Comparison of ENCODE assay signal across 9 cellular contexts in the genomic region with DNA sequence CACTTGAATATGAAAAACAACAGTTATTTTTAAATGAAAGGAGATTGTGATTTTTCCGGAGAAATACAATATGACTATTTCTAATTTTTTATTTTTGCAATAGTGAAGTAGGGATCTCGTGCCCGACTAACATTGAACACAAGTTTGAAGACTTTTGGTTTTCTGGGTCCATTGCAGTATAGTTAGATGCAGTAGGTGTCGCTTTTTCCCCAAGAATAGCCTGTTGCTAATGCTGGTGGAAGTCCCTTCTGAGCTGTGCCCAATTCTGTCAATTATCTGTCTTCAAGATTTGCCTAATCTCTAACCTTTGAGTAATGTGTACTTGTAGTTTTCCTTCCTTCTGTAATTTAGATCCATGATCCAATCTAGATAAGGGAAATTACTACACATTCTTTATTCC. TPM values are rescaled to one million over a fixed set of nuclear protein-coding genes. Genes with fewer than 3 reads are reported as not detected.
A peak's percentile ranks its signal among the peaks of the same experiment; 100 is the strongest.
DNase-seq lines count a peak whose midpoint lies in the region; ATAC-seq, FAIRE-seq and TF ChIP-seq lines count a peak whose summit lies in the region.
"Had no signal": no experiment of that assay in that cellular context is flagged by ENCODE, and none has a peak within 500 bp of the region (broad histone marks: within the 10 kb centered on the region; RNA-seq: fewer than 3 reads in every experiment).

No MANE protein-coding gene starts in this region.

- DNase-seq in activated CD4-positive, alpha-beta T cell treated with anti-CD3 and anti-CD28 coated beads, Interleukin-2, amount 10 ng/mL, durations not matched to agents 24 days and 14 days = peak; percentile 79
- no peak for DNase-seq in activated CD4-positive, alpha-beta T cell treated with anti-CD3 and anti-CD28 coated beads for 1 hour
- DNase-seq in Peyer's patch = peak in 1 of 3 donors; percentile 60
- DNase-seq in mesenchymal stem cell = peak; percentile 72
- no peak for DNase-seq in activated CD4-positive, CD25-positive, alpha-beta regulatory T cell (lab: John Stamatoyannopoulos, UW)

- no peak overlapping the region for H3K4me3 Mint-ChIP-seq in activated CD4-positive, alpha-beta T cell treated with anti-CD3 and anti-CD28 coated beads, Interleukin-2, amount 10 ng/mL, durations not matched to agents 24 days and 14 days
- H3K4me3 Mint-ChIP-seq: central memory CD8-positive, alpha-beta T cell had no signal

- H3K23ac ChIP-seq in mesenchymal stem cell (ENCODE audit: low read length in 2 of 2) = no peak overlapping the region

- no peaks in the 10 kb centered on the region for H3K79me1 ChIP-seq in mesenchymal stem cell (replicated peaks; ENCODE audit: low read length, poor library complexity, severe bottlenecking)

- intact Hi-C loops in activated CD4-positive, alpha-beta T cell treated with anti-CD3 and anti-CD28 coated beads, Interleukin-2, amount 10 ng/mL, durations not matched to agents 24 days and 14 days (cut with micrococcal nuclease) = loop anchor here (1.0 to 5.0 kb wide), 2 partner anchors 186 to 712 kb away; no protein-coding TSS in a partner anchor

- no peak overlapping the region for H4K8ac ChIP-seq in mesenchymal stem cell (ENCODE audit: low read length)

- H3K4ac ChIP-seq in mesenchymal stem cell (ENCODE audit: low read depth in 1 of 2, low read length in 2 of 2) = no peak overlapping the region

- H2AFZ ChIP-seq in mesenchymal stem cell (ENCODE audit: low read depth, low read length) = no peak overlapping the region

- H3K27ac ChIP-seq in Peyer's patch (no peak overlapping the region), mesenchymal stem cell (ENCODE audit: low read length, poor library complexity, severe bottlenecking) (no peak overlapping the region)

- no peak overlapping the region for H3K9ac ChIP-seq in mesenchymal stem cell (ENCODE audit: low read length)

- H3K36me3 ChIP-seq in Peyer's patch (no peaks in the 10 kb centered on the region), mesenchymal stem cell (ENCODE audit: control insufficient read depth in 1 of 2, insufficient read depth in 2 of 2, low read depth in 1 of 2, low read length in 2 of 2) (no peaks in the 10 kb centered on the region)

- peaks cover 23% of the 10 kb centered on the region for H3K27me3 Mint-ChIP-seq in activated CD4-positive, alpha-beta T cell treated with anti-CD3 and anti-CD28 coated beads, Interleukin-2, amount 10 ng/mL, durations not matched to agents 24 days and 14 days

- H3K27me3 ChIP-seq in Peyer's patch = no peaks in the 10 kb centered on the region
- H3K27me3 ChIP-seq in mesenchymal stem cell (ENCODE audit: control insufficient read depth in 1 of 2, insufficient read depth in 1 of 2, low read length in 2 of 2) = peaks cover 0 to 35% of the 10 kb centered on the region in 2 experiments

- peak; percentile 77 for ATAC-seq in GM21381 (IDR thresholded peaks at IDR 0.05; ENCODE audit: unreplicated experiment)

- H2BK120ac ChIP-seq in mesenchymal stem cell (ENCODE audit: low read depth, low read length) = no peak overlapping the region

- no peaks in the 10 kb centered on the region for H3K4me1 Mint-ChIP-seq in activated CD4-positive, alpha-beta T cell treated with anti-CD3 and anti-CD28 coated beads, Interleukin-2, amount 10 ng/mL, durations not matched to agents 24 days and 14 days
- H3K4me1 Mint-ChIP-seq: central memory CD8-positive, alpha-beta T cell had no signal

- no peaks in the 10 kb centered on the region for H3K36me3 Mint-ChIP-seq in activated CD4-positive, alpha-beta T cell treated with anti-CD3 and anti-CD28 coated beads, Interleukin-2, amount 10 ng/mL, durations not matched to agents 24 days and 14 days (ENCODE audit: low read depth)

- no peak overlapping the region for H2BK12ac ChIP-seq in mesenchymal stem cell (ENCODE audit: low read length in 2 of 2)

- TF ChIP-seq POLR2A in Peyer's patch (IDR thresholded peaks at IDR 0.05) = no peak

- H4K91ac ChIP-seq in mesenchymal stem cell (ENCODE audit: low read length) = no peak overlapping the region

- peak; percentile 62 for FAIRE-seq in endometrium (lab: Jason Lieb, UNC)

- H2BK5ac ChIP-seq in mesenchymal stem cell (ENCODE audit: low read depth, low read length, poor library complexity, severe bottlenecking) = no peak overlapping the region

- 27% methylated on average over 3 of the region's 4 CpGs for WGBS in mesenchymal stem cell

- no peak overlapping the region for H3K18ac ChIP-seq in mesenchymal stem cell (ENCODE audit: low read depth in 1 of 2, low read length in 2 of 2)

- H3K9me3 Mint-ChIP-seq in activated CD4-positive, alpha-beta T cell treated with anti-CD3 and anti-CD28 coated beads, Interleukin-2, amount 10 ng/mL, durations not matched to agents 24 days and 14 days = no peaks in the 10 kb centered on the region
- H3K9me3 Mint-ChIP-seq: central memory CD8-positive, alpha-beta T cell had no signal

- H3K4me3 ChIP-seq in Peyer's patch = no peak overlapping the region
- H3K4me3 ChIP-seq in mesenchymal stem cell (ENCODE audit: insufficient read depth in 1 of 2, low read depth in 1 of 2, low read length in 2 of 2) = no peak overlapping the region

- H3K9me3 ChIP-seq in Peyer's patch = no peaks in the 10 kb centered on the region
- no peaks in the 10 kb centered on the region for H3K9me3 ChIP-seq in mesenchymal stem cell (ENCODE audit: control insufficient read depth, low read length)

- peak; percentile 56 for TF ChIP-seq CTCF in LNCAP (IDR thresholded peaks at IDR 0.05)
- peak in 5 of 6 experiments; percentile 28 to 88 (median 82) for TF ChIP-seq CTCF in Peyer's patch (IDR thresholded peaks at IDR 0.05)

- H3K4me2 ChIP-seq in mesenchymal stem cell (ENCODE audit: low read length, poor library complexity, severe bottlenecking) = no peak overlapping the region

- no peak overlapping the region for H2AK5ac ChIP-seq in mesenchymal stem cell (ENCODE audit: low read length, severe bottlenecking)

- H3K14ac ChIP-seq in mesenchymal stem cell (ENCODE audit: low read length in 2 of 2) = no peak overlapping the region

- no peak overlapping the region for H2BK15ac ChIP-seq in mesenchymal stem cell (ENCODE audit: low read depth, poor library complexity, severe bottlenecking)

- H3K27ac Mint-ChIP-seq in activated CD4-positive, alpha-beta T cell treated with anti-CD3 and anti-CD28 coated beads, Interleukin-2, amount 10 ng/mL, durations not matched to agents 24 days and 14 days = no peak overlapping the region

- H3K4me1 ChIP-seq in Peyer's patch = peaks cover 0 to 12% (median 1%) of the 10 kb centered on the region in 4 donors
- no peaks in the 10 kb centered on the region for H3K4me1 ChIP-seq in mesenchymal stem cell (ENCODE audit: control insufficient read depth, insufficient read depth, low read depth, low read length)

RNA-seq across cellular contexts. Expression of gene SEMA4F, which starts 36.5 kb away (rescaled TPM):
- total RNA-seq in activated CD4-positive, alpha-beta T cell treated with anti-CD3 and anti-CD28 coated beads, Interleukin-2, amount 10 ng/mL, durations not matched to agents 24 days and 14 days = 3.5 and 4.8 TPM in 2 replicates
- total RNA-seq in Peyer's patch = 1 to 10 TPM; 1.6 to 6.5 (median 3.3) TPM
- 5.5 TPM for polyA plus RNA-seq in mesenchymal stem cell (2013, experiment 1 of 2)
- polyA plus RNA-seq in mesenchymal stem cell (2013, experiment 2 of 2) = 5.0 TPM

RNA-seq across cellular contexts. Expression of gene M1AP, which starts 42.4 kb away (rescaled TPM):
- total RNA-seq in activated CD4-positive, alpha-beta T cell treated with anti-CD3 and anti-CD28 coated beads, Interleukin-2, amount 10 ng/mL, durations not matched to agents 24 days and 14 days = not detected in 2 replicates
- total RNA-seq in Peyer's patch = not detected
- polyA plus RNA-seq in mesenchymal stem cell (2013, experiment 1 of 2) = 0.04 TPM
- polyA plus RNA-seq in mesenchymal stem cell (2013, experiment 2 of 2) = 0.03 TPM

Comparison
In these comparisons a context has a peak if more than half of its experiments do, and no peak if none do; other contexts are left out.
1. DNase-seq: peak in activated CD4-positive, alpha-beta T cell treated with anti-CD3 and anti-CD28 coated beads, Interleukin-2, amount 10 ng/mL, durations not matched to agents 24 days and 14 days (single experiment) and mesenchymal stem cell (single experiment); none in activated CD4-positive, alpha-beta T cell treated with anti-CD3 and anti-CD28 coated beads for 1 hour (single experiment) and activated CD4-positive, CD25-positive, alpha-beta regulatory T cell (0 of 4).